Comparison of ENCODE assay signal across 25 cellular contexts in the genomic region with DNA sequence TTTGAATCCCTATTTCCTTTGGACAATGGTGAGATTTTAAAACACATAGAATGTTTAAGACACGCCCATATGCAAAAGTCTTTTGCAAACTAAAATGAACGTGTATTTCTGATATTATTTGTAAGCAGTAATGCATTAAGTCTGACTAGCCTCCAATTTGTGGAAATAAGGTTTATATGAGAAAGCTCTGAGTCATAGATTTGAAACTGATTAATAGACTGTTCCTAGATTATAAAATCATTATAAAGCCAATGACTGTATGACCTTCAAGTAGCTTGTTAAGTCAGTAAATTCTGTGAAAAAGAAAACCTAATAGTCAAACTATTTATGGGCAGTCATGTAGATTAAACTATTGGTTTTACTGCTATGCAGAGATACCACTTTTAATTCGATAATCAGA. TPM values are rescaled to one million over a fixed set of nuclear protein-coding genes. Genes with fewer than 3 reads are reported as not detected.
"Had no signal": no experiment of that assay in that cellular context is flagged by ENCODE, and none has a peak within 500 bp of the region (broad histone marks: within the 10 kb centered on the region; RNA-seq: fewer than 3 reads in every experiment).

No MANE protein-coding gene starts in this region.

- H3K9me3 ChIP-seq: esophagus squamous epithelium, heart right ventricle, lower lobe of right lung, ovary, right lobe of liver, suprapubic skin, transverse colon, vagina had no signal

- H3K36me3 Mint-ChIP-seq: natural killer cell had no signal

- ATAC-seq: heart right ventricle; left ventricle myocardium superior; lower lobe of right lung; natural killer cell; right lobe of liver; stimulated activated naive CD8-positive, alpha-beta T cell treated with anti-CD3 and anti-CD28 coated beads, Interleukin-15, amount 100 ng/mL, for 72 hours had no signal

- H3K4me3 Mint-ChIP-seq: natural killer cell; stimulated activated naive CD8-positive, alpha-beta T cell treated with anti-CD3 and anti-CD28 coated beads, Interleukin-15, amount 100 ng/mL, for 72 hours had no signal

- H3K4me1 Mint-ChIP-seq: stimulated activated naive CD8-positive, alpha-beta T cell treated with anti-CD3 and anti-CD28 coated beads, Interleukin-15, amount 100 ng/mL, for 72 hours had no signal

- H3K4me1 ChIP-seq: esophagus squamous epithelium, heart right ventricle, lower lobe of right lung, right lobe of liver, suprapubic skin, transverse colon, vagina had no signal

- H3K4me3 ChIP-seq: coronary artery, esophagus squamous epithelium, heart right ventricle, lower lobe of right lung, ovary, right lobe of liver, suprapubic skin, transverse colon, vagina had no signal

- DNase-seq: dermis blood vessel endothelial cell; effector memory CD4-positive, alpha-beta T cell; erythroblast; esophagus squamous epithelium; glutamatergic neuron; heart right ventricle; hippocampal formation; kidney glomerular epithelial cell; left ventricle myocardium superior; lower lobe of right lung; natural killer cell; occipital lobe; ovary; posterior cingulate gyrus; right lobe of liver; small intestine; stimulated activated CD4-positive, alpha-beta T cell treated with anti-CD3 and anti-CD28 coated beads, Interleukin-15, amount 100 ng/mL, for 24 hours; stimulated activated CD4-positive, alpha-beta T cell treated with anti-CD3 and anti-CD28 coated beads, Interleukin-2, amount 100 ng/mL, for 48 hours; stimulated activated naive CD4-positive, alpha-beta T cell; stimulated activated naive CD8-positive, alpha-beta T cell treated with anti-CD3 and anti-CD28 coated beads, Interleukin-15, amount 100 ng/mL, for 72 hours; transverse colon had no signal

- H3K27ac ChIP-seq: coronary artery, esophagus squamous epithelium, heart right ventricle, lower lobe of right lung, ovary, right lobe of liver, suprapubic skin, transverse colon, vagina had no signal

- H3K27me3 Mint-ChIP-seq: stimulated activated naive CD8-positive, alpha-beta T cell treated with anti-CD3 and anti-CD28 coated beads, Interleukin-15, amount 100 ng/mL, for 72 hours had no signal

- H3K9me3 Mint-ChIP-seq: stimulated activated naive CD8-positive, alpha-beta T cell treated with anti-CD3 and anti-CD28 coated beads, Interleukin-15, amount 100 ng/mL, for 72 hours had no signal

- FAIRE-seq: islet of Langerhans, small intestine had no signal

- H3K36me3 ChIP-seq: esophagus squamous epithelium, heart right ventricle, lower lobe of right lung, ovary, right lobe of liver, suprapubic skin, transverse colon, vagina had no signal

- H3K27ac Mint-ChIP-seq: natural killer cell; stimulated activated naive CD8-positive, alpha-beta T cell treated with anti-CD3 and anti-CD28 coated beads, Interleukin-15, amount 100 ng/mL, for 72 hours had no signal

- H3K27me3 ChIP-seq: esophagus squamous epithelium, ovary, right lobe of liver, suprapubic skin, transverse colon, vagina had no signal

RNA-seq across cellular contexts. Expression of gene EFEMP1, which starts 12.8 kb away (rescaled TPM):
- total RNA-seq: natural killer cell had no signal
